Comparison of ENCODE assay signal across 16 cellular contexts in the genomic region with DNA sequence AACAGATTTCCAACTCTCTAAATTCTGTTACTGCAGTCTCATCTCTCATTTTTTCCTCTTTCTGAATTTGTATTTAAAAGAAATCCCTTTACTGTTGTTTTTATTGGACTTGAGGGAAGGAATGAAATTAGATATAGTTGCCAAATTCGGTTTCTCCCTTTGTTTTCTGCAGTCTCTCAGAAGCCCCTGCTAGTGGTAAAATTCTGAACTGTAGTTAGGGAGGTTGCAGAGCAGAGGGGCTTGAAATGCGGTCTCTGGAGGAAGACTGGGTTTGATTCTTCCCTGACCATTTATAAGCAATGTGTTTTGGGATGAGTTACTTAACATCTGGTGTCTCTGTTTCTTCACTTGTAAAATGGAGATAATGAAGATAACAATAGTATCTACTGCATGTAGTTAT.
DNase-seq lines count a peak whose midpoint lies in the region; ATAC-seq and TF ChIP-seq lines count a peak whose summit lies in the region.
"Had no signal": no experiment of that assay in that cellular context is flagged by ENCODE, and none has a peak within 500 bp of the region (broad histone marks: within the 10 kb centered on the region; RNA-seq: fewer than 3 reads in every experiment).

No MANE protein-coding gene starts in this region.

- no peak overlapping the region for H3K4me2 ChIP-seq in Loucy (ENCODE audit: low read depth, low read length, poor library complexity, severe bottlenecking)
- no peak overlapping the region for H3K4me2 ChIP-seq in mesendoderm (ENCODE audit: low read length)
- H3K4me2 ChIP-seq: BLaER1 treated with 17β-estradiol and CSF1 and Interleukin-3, amounts not matched to agents 10 nM and 100 nM had no signal

- no CpG with 5 or more reads among the region's 2 CpGs for WGBS in mesendoderm (ENCODE audit: extremely low coverage, insufficient coverage, low lambda C conversion rate)

- no peak overlapping the region for H3K23ac ChIP-seq in mesendoderm (ENCODE audit: low read length)

- no peaks in the 10 kb centered on the region for H4K20me1 ChIP-seq in Loucy (ENCODE audit: insufficient read depth, low read length, poor library complexity, severe bottlenecking)
- H4K20me1 ChIP-seq: BLaER1 treated with 17β-estradiol and CSF1 and Interleukin-3, amounts not matched to agents 10 nM and 100 nM had no signal

- peaks cover 25% of the 10 kb centered on the region for H3K4me1 ChIP-seq in A673 (ENCODE audit: insufficient read depth, low read length, poor library complexity, severe bottlenecking)
- peaks cover 40% of the 10 kb centered on the region for H3K4me1 ChIP-seq in Loucy (ENCODE audit: insufficient read depth, low read length, poor library complexity, severe bottlenecking)
- no peaks in the 10 kb centered on the region for H3K4me1 ChIP-seq in mesendoderm (ENCODE audit: control insufficient read depth, low read depth, low read length)

- no peaks in the 10 kb centered on the region for H3F3A ChIP-seq in Loucy (ENCODE audit: low read depth)

- H3K9ac ChIP-seq in Loucy (ENCODE audit: low read depth, low read length, poor library complexity, severe bottlenecking) (no peak overlapping the region), mesendoderm (ENCODE audit: low read length) (no peak overlapping the region)
- H3K9ac ChIP-seq: BLaER1 treated with 17β-estradiol and CSF1 and Interleukin-3, amounts not matched to agents 10 nM and 100 nM; GM23248 had no signal

- H2BK15ac ChIP-seq in mesendoderm (replicated peaks; ENCODE audit: low read depth) = no peak overlapping the region

- POLR2A ChIA-PET in A673 (lab: Charles Lee; ENCODE audit: low non-redundant PET) = no interaction called here

- no peak overlapping the region for H2BK120ac ChIP-seq in mesendoderm (ENCODE audit: low read depth, low read length)

- ATAC-seq in Right ventricle myocardium superior (ENCODE audit: poor library complexity) = no peak
- ATAC-seq: CD8-positive, alpha-beta T cell; GM12878 had no signal

- no peaks in the 10 kb centered on the region for H3K79me1 ChIP-seq in mesendoderm (ENCODE audit: low read length)

- H2AK5ac ChIP-seq in mesendoderm (ENCODE audit: low read length) = no peak overlapping the region

- H2AFZ ChIP-seq in Loucy (ENCODE audit: low read length) = no peak overlapping the region
- H2AFZ ChIP-seq: GM23248 had no signal

- no peak overlapping the region for H3K56ac ChIP-seq in mesendoderm (ENCODE audit: low read length)

- H3K9me3 ChIP-seq in A673 (ENCODE audit: low read depth, low read length, poor library complexity, severe bottlenecking) (no peaks in the 10 kb centered on the region), Loucy (ENCODE audit: insufficient read depth, low read depth, low read length) (no peaks in the 10 kb centered on the region)
- H3K9me3 ChIP-seq: BLaER1 treated with 17β-estradiol and CSF1 and Interleukin-3, amounts not matched to agents 10 nM and 100 nM had no signal

- CTCF ChIA-PET in A673 (lab: Charles Lee) = no interaction called here

- no peak overlapping the region for H3K4ac ChIP-seq in mesendoderm (ENCODE audit: low read depth, low read length)

- H3K9me2 ChIP-seq in Loucy (replicated peaks; ENCODE audit: low read depth, low read length) = no peaks in the 10 kb centered on the region

- BruUV-seq in A673 (replicated peaks; lab: Mats Ljungman, UMichigan) = no TSS peak

- H3K27me3 ChIP-seq in A673 (replicated peaks; ENCODE audit: insufficient read depth, low read depth, low read length, poor library complexity) (no peaks in the 10 kb centered on the region), Loucy (ENCODE audit: insufficient read depth, low read length, poor library complexity, severe bottlenecking) (no peaks in the 10 kb centered on the region), mesendoderm (ENCODE audit: insufficient read depth, low read length, poor library complexity) (no peaks in the 10 kb centered on the region)
- H3K27me3 ChIP-seq: BLaER1 treated with 17β-estradiol and CSF1 and Interleukin-3, amounts not matched to agents 10 nM and 100 nM had no signal

- no peaks in the 10 kb centered on the region for H3K79me2 ChIP-seq in Loucy (ENCODE audit: insufficient read depth, low read length)
- H3K79me2 ChIP-seq in mesendoderm (ENCODE audit: control insufficient read depth, insufficient read depth, low read length) = no peaks in the 10 kb centered on the region

- intact Hi-C loops in A673 (cut with micrococcal nuclease; ENCODE audit: unreplicated experiment) (no loop called here), Right ventricle myocardium superior (cut with DNase I) (no loop called here)

- H4K8ac ChIP-seq in mesendoderm (ENCODE audit: low read depth, low read length) = no peak overlapping the region

- no peak overlapping the region for H2BK5ac ChIP-seq in mesendoderm (ENCODE audit: low read length)

- no peak overlapping the region for H3K4me3 ChIP-seq in A673 (ENCODE audit: low read depth, low read length, poor library complexity, severe bottlenecking)
- no peak overlapping the region for H3K4me3 ChIP-seq in Loucy (ENCODE audit: low read length, poor library complexity, severe bottlenecking)
- H3K4me3 ChIP-seq in choroid plexus epithelial cell (ENCODE audit: low read depth, low read length) = no peak overlapping the region
- no peak overlapping the region for H3K4me3 ChIP-seq in mesendoderm (ENCODE audit: low read length)
- H3K4me3 ChIP-seq: BLaER1 treated with 17β-estradiol and CSF1 and Interleukin-3, amounts not matched to agents 10 nM and 100 nM; GM12878; GM23248 had no signal

- H3K18ac ChIP-seq in mesendoderm (ENCODE audit: low read length) = no peak overlapping the region

- H3K27ac ChIP-seq in A673 (ENCODE audit: low read depth, low read length, poor library complexity, severe bottlenecking) (no peak overlapping the region), mesendoderm (ENCODE audit: low read depth, low read length) (no peak overlapping the region)
- H3K27ac ChIP-seq: 22Rv1; BLaER1 treated with 17β-estradiol and CSF1 and Interleukin-3, amounts not matched to agents 10 nM and 100 nM; GM23248 had no signal

- H4K5ac ChIP-seq in mesendoderm (ENCODE audit: low read length) = no peak overlapping the region

- no peaks in the 10 kb centered on the region for H3K36me3 ChIP-seq in A673 (ENCODE audit: insufficient read depth, low read length, poor library complexity, severe bottlenecking)
- no peaks in the 10 kb centered on the region for H3K36me3 ChIP-seq in Loucy (ENCODE audit: insufficient read depth, low read length)
- H3K36me3 ChIP-seq in mesendoderm (ENCODE audit: control insufficient read depth, insufficient read depth, low read length) = no peaks in the 10 kb centered on the region
- H3K36me3 ChIP-seq: BLaER1 treated with 17β-estradiol and CSF1 and Interleukin-3, amounts not matched to agents 10 nM and 100 nM had no signal

- DNase-seq in A673 (ENCODE audit: low spot score) (no peak), choroid plexus epithelial cell (ENCODE audit: low read depth) (no peak), mesendoderm (peak; percentile 16), Right ventricle myocardium superior (no peak), 8988T (no peak), cortex of kidney (lab: John Stamatoyannopoulos, UW) (no peak), NCI-H1417 treated with DMSO at 0.1 percent for 48 hours (lab: John Stamatoyannopoulos, UW) (no peak)
- DNase-seq: Calu3; CD8-positive, alpha-beta T cell; DND-41; EL; GM23248 had no signal

- peak; percentile 21; the same call in 1 of the 2 replicates for TF ChIP-seq CTCF in A673 (conservative IDR thresholded peaks at IDR 0.05; ENCODE audit: low read depth, low read length)
- peak; percentile 35; the same call in 1 of the 2 replicates for TF ChIP-seq CTCF in Loucy (conservative IDR thresholded peaks at IDR 0.05; ENCODE audit: low read length)
- peak; percentile 13 for TF ChIP-seq CTCF in choroid plexus epithelial cell (conservative IDR thresholded peaks at IDR 0.05; ENCODE audit: low read depth, low read length)
